Comparison of ENCODE assay signal across 10 cellular contexts in the genomic region with DNA sequence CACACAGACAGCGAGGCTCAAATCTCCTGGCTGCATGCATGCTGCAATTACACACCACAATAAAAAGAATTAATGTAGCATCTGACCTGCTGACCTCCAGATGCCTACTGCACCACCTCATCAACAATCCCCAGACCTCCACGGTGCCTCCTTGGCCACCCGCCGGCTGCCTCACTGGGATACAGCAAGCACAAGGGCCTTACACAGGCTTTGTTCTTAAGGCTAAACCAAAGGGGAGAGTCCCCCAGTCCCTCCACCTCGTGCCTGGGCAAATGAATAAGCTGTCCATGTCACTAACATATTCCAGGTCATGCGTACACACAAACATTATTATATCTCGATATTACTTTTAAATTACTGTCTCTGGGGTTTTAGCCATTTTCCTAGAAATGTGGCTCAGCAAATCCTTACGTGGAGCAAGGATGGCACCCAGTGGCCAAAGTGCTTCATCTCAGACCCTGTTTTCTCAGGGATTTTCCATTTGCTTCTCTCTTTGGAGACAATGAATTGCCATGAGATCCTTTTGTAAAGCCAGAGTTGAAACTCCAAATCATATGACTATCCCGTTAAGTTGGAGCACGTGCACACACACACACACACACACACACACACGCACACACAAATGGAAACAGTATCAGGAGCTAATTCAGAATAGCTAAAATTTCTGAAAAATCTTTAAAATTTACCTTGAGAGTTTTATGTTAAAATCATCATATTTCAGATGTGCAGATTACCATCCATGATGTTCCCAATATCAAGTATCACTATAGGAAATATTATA.
DNase-seq lines count a peak whose midpoint lies in the region; ATAC-seq, FAIRE-seq and TF ChIP-seq lines count a peak whose summit lies in the region.
"Had no signal": no experiment of that assay in that cellular context is flagged by ENCODE, and none has a peak within 500 bp of the region (broad histone marks: within the 10 kb centered on the region; RNA-seq: fewer than 3 reads in every experiment).

No MANE protein-coding gene starts in this region.

- no peaks in the 10 kb centered on the region for H3K9me3 ChIP-seq in NT2/D1 (ENCODE audit: insufficient read depth, low read length)
- no peaks in the 10 kb centered on the region for H3K9me3 ChIP-seq in endodermal cell (ENCODE audit: control insufficient read depth, low read length)

- peaks cover 14% of the 10 kb centered on the region for H3K27me3 Mint-ChIP-seq in activated CD8-positive, alpha-beta T cell treated with anti-CD3 and anti-CD28 coated beads for 36 hours
- H3K27me3 Mint-ChIP-seq in activated CD8-positive, alpha-beta T cell treated with anti-CD3 and anti-CD28 coated beads, Interleukin-2, amount 10 ng/mL, durations not matched to agents 7 days and 5 days (ENCODE audit: low read depth), result peaks cover 26% of the 10 kb centered on the region
- H3K27me3 Mint-ChIP-seq in endodermal cell (ENCODE audit: insufficient read depth) (peaks cover 34% of the 10 kb centered on the region), nephron (ENCODE audit: low read depth) (no peaks in the 10 kb centered on the region)

- H3K27me3 ChIP-seq in NT2/D1 (ENCODE audit: insufficient read depth, insufficient read length) (peaks cover 12% of the 10 kb centered on the region), endodermal cell (ENCODE audit: control insufficient read depth, insufficient read depth, low read length, poor library complexity, severe bottlenecking) (peaks cover 31% of the 10 kb centered on the region)

- ATAC-seq in activated CD8-positive, alpha-beta T cell treated with anti-CD3 and anti-CD28 coated beads for 36 hours, result no peak
- ATAC-seq in activated CD8-positive, alpha-beta T cell treated with anti-CD3 and anti-CD28 coated beads, Interleukin-2, amount 10 ng/mL, durations not matched to agents 7 days and 5 days, result no peak
- no peak for ATAC-seq in HG02973 (IDR thresholded peaks at IDR 0.05; ENCODE audit: unreplicated experiment)

- H3K9ac ChIP-seq in NT2/D1 (ENCODE audit: insufficient read length, low read depth) (peak overlapping the region; percentile 52), endodermal cell (ENCODE audit: extremely low read depth, low read length, poor library complexity, severe bottlenecking) (no peak overlapping the region)

- 16 to 35% methylated on average over 4 to 11 of the region's 11 CpGs for WGBS in endodermal cell (ENCODE audit: insufficient coverage in 1 of 2, insufficient read length in 1 of 2), 2 experiments

- H3K9me3 Mint-ChIP-seq in activated CD8-positive, alpha-beta T cell treated with anti-CD3 and anti-CD28 coated beads for 36 hours, result no peaks in the 10 kb centered on the region
- no peaks in the 10 kb centered on the region for H3K9me3 Mint-ChIP-seq in activated CD8-positive, alpha-beta T cell treated with anti-CD3 and anti-CD28 coated beads, Interleukin-2, amount 10 ng/mL, durations not matched to agents 7 days and 5 days (ENCODE audit: insufficient read depth)
- H3K9me3 Mint-ChIP-seq in endodermal cell (no peaks in the 10 kb centered on the region), nephron (no peaks in the 10 kb centered on the region)
- H3K9me3 Mint-ChIP-seq: stimulated activated naive CD8-positive, alpha-beta T cell treated with anti-CD3 and anti-CD28 coated beads, Interleukin-15, Interleukin-2, amounts not matched to agents 100 ng/mL and 50 ng/mL, for 24 hours had no signal

- H3K36me3 ChIP-seq in NT2/D1 (ENCODE audit: insufficient read depth, insufficient read length, low read length), result no peaks in the 10 kb centered on the region
- H3K36me3 ChIP-seq in endodermal cell (ENCODE audit: control insufficient read depth, insufficient read depth, low read length), result no peaks in the 10 kb centered on the region

- intact Hi-C loops in activated CD8-positive, alpha-beta T cell treated with anti-CD3 and anti-CD28 coated beads for 36 hours (cut with micrococcal nuclease), result no loop called here

- POLR2A ChIA-PET in activated CD8-positive, alpha-beta T cell treated with anti-CD3 and anti-CD28 coated beads for 36 hours (lab: Charles Lee), result no interaction called here
- POLR2A ChIA-PET in activated CD8-positive, alpha-beta T cell treated with anti-CD3 and anti-CD28 coated beads, Interleukin-2, amount 10 ng/mL, durations not matched to agents 7 days and 5 days (lab: Charles Lee), result no interaction called here

- H3K4me3 ChIP-seq in NT2/D1 (ENCODE audit: insufficient read length, low read depth), result no peak overlapping the region
- no peak overlapping the region for H3K4me3 ChIP-seq in endodermal cell (ENCODE audit: low read length)

- H3K4me1 Mint-ChIP-seq in activated CD8-positive, alpha-beta T cell treated with anti-CD3 and anti-CD28 coated beads for 36 hours (ENCODE audit: low read depth), result peaks cover 2% of the 10 kb centered on the region
- peaks cover 3% of the 10 kb centered on the region for H3K4me1 Mint-ChIP-seq in activated CD8-positive, alpha-beta T cell treated with anti-CD3 and anti-CD28 coated beads, Interleukin-2, amount 10 ng/mL, durations not matched to agents 7 days and 5 days (ENCODE audit: low read depth)
- H3K4me1 Mint-ChIP-seq in endodermal cell, result peaks cover 49% of the 10 kb centered on the region
- H3K4me1 Mint-ChIP-seq in nephron, result peaks cover 48% of the 10 kb centered on the region

- CTCF ChIA-PET in activated CD8-positive, alpha-beta T cell treated with anti-CD3 and anti-CD28 coated beads for 36 hours (lab: Charles Lee), result interaction anchor here (0.9 to 2.3 kb wide), 5 partner anchors 9 to 594 kb away, joined by 3 to 6 read pairs (median 3); no protein-coding TSS in a partner anchor
- CTCF ChIA-PET in activated CD8-positive, alpha-beta T cell treated with anti-CD3 and anti-CD28 coated beads, Interleukin-2, amount 10 ng/mL, durations not matched to agents 7 days and 5 days (lab: Charles Lee), result interaction anchor here (0.7 to 1.6 kb wide), 4 partner anchors 9 to 422 kb away, joined by 3 to 5 read pairs (median 4); no protein-coding TSS in a partner anchor

- peak; percentile 4 for DNase-seq in activated CD8-positive, alpha-beta T cell treated with anti-CD3 and anti-CD28 coated beads for 36 hours
- DNase-seq in activated CD8-positive, alpha-beta T cell treated with anti-CD3 and anti-CD28 coated beads, Interleukin-2, amount 10 ng/mL, durations not matched to agents 7 days and 5 days, result no peak
- DNase-seq in NT2/D1 (ENCODE audit: low read depth, low spot score), result peak; percentile 56
- peak; percentile 82 for DNase-seq in endodermal cell
- no peak for DNase-seq in GM12891 (ENCODE audit: insufficient read length, low spot score)
- DNase-seq in activated CD4-positive, alpha-beta T cell treated with anti-CD3 and anti-CD28 coated beads for 4 hours, result no peak

- H3K27ac Mint-ChIP-seq in activated CD8-positive, alpha-beta T cell treated with anti-CD3 and anti-CD28 coated beads for 36 hours, result no peak overlapping the region
- H3K27ac Mint-ChIP-seq in activated CD8-positive, alpha-beta T cell treated with anti-CD3 and anti-CD28 coated beads, Interleukin-2, amount 10 ng/mL, durations not matched to agents 7 days and 5 days, result no peak overlapping the region
- no peak overlapping the region for H3K27ac Mint-ChIP-seq in endodermal cell
- H3K27ac Mint-ChIP-seq in nephron, result peak overlapping the region; percentile 92 to 98 (median 98)
- H3K27ac Mint-ChIP-seq: activated naive CD8-positive, alpha-beta T cell; stimulated activated naive CD8-positive, alpha-beta T cell treated with anti-CD3 and anti-CD28 coated beads, Interleukin-15, Interleukin-2, amounts not matched to agents 100 ng/mL and 50 ng/mL, for 24 hours had no signal

- no peak overlapping the region for H3K4me3 Mint-ChIP-seq in activated CD8-positive, alpha-beta T cell treated with anti-CD3 and anti-CD28 coated beads for 36 hours
- H3K4me3 Mint-ChIP-seq in activated CD8-positive, alpha-beta T cell treated with anti-CD3 and anti-CD28 coated beads, Interleukin-2, amount 10 ng/mL, durations not matched to agents 7 days and 5 days, result no peak overlapping the region
- H3K4me3 Mint-ChIP-seq in endodermal cell (no peak overlapping the region), nephron (peak overlapping the region in 2 of 3 experiments; percentile 1 to 38)
- H3K4me3 Mint-ChIP-seq: activated naive CD8-positive, alpha-beta T cell; stimulated activated naive CD8-positive, alpha-beta T cell treated with anti-CD3 and anti-CD28 coated beads, Interleukin-15, Interleukin-2, amounts not matched to agents 100 ng/mL and 50 ng/mL, for 24 hours had no signal

- no peak for FAIRE-seq in GM12891 (lab: Jason Lieb, UNC)

- H3K36me3 Mint-ChIP-seq in activated CD8-positive, alpha-beta T cell treated with anti-CD3 and anti-CD28 coated beads for 36 hours (ENCODE audit: low read depth), result no peaks in the 10 kb centered on the region
- no peaks in the 10 kb centered on the region for H3K36me3 Mint-ChIP-seq in activated CD8-positive, alpha-beta T cell treated with anti-CD3 and anti-CD28 coated beads, Interleukin-2, amount 10 ng/mL, durations not matched to agents 7 days and 5 days (ENCODE audit: low read depth)
- H3K36me3 Mint-ChIP-seq in endodermal cell (ENCODE audit: low read depth) (no peaks in the 10 kb centered on the region), nephron (ENCODE audit: low read depth) (no peaks in the 10 kb centered on the region)
- H3K36me3 Mint-ChIP-seq: activated naive CD8-positive, alpha-beta T cell had no signal

- no peak for TF ChIP-seq POLR2A in GM12891 (IDR thresholded peaks at IDR 0.05; ENCODE audit: low read depth, low read length)

- H3K4me1 ChIP-seq in NT2/D1 (ENCODE audit: insufficient read depth, insufficient read length) (peaks cover 17% of the 10 kb centered on the region), endodermal cell (ENCODE audit: control insufficient read depth, insufficient read depth, low read length) (peaks cover 6% of the 10 kb centered on the region)

- no peak for TF ChIP-seq CTCF in activated CD8-positive, alpha-beta T cell treated with anti-CD3 and anti-CD28 coated beads for 36 hours (IDR thresholded peaks at IDR 0.05)
- TF ChIP-seq CTCF in endodermal cell (conservative IDR thresholded peaks at IDR 0.05), result peak; percentile 90
- peak; percentile 57 to 80 (median 64) for TF ChIP-seq CTCF in nephron (IDR thresholded peaks at IDR 0.05; ENCODE audit: unreplicated experiment in 3 of 3)

- no peak overlapping the region for H3K27ac ChIP-seq in endodermal cell (ENCODE audit: low read depth, low read length)

TF ChIP-seq in GM12891, 5 proteins besides CTCF, POLR2A, EP300 and RAD21:
- TF ChIP-seq TAF1 (IDR thresholded peaks at IDR 0.05; ENCODE audit: low read depth, low read length) (no peak), POU2F2 (IDR thresholded peaks at IDR 0.05; ENCODE audit: low read depth, low read length) (no peak), PAX5 (IDR thresholded peaks at IDR 0.05; ENCODE audit: insufficient read depth, low read length, severe bottlenecking) (no peak), SPI1 (IDR thresholded peaks at IDR 0.05; ENCODE audit: low read depth, low read length) (no peak), POLR2AphosphoS5 (IDR thresholded peaks at IDR 0.05; ENCODE audit: low read depth, low read length) (no peak)

Comparison
In these comparisons a context has a peak if more than half of its experiments do, and no peak if none do; other contexts are left out.
1. DNase-seq: peak in activated CD8-positive, alpha-beta T cell treated with anti-CD3 and anti-CD28 coated beads for 36 hours (single experiment), NT2/D1 (single experiment) and endodermal cell (single experiment); none in activated CD8-positive, alpha-beta T cell treated with anti-CD3 and anti-CD28 coated beads, Interleukin-2, amount 10 ng/mL, durations not matched to agents 7 days and 5 days (single experiment), GM12891 (single experiment) and activated CD4-positive, alpha-beta T cell treated with anti-CD3 and anti-CD28 coated beads for 4 hours (0 of 2).
2. H3K27ac Mint-ChIP-seq: peak in nephron (3 of 3); none in activated CD8-positive, alpha-beta T cell treated with anti-CD3 and anti-CD28 coated beads for 36 hours (single experiment), activated CD8-positive, alpha-beta T cell treated with anti-CD3 and anti-CD28 coated beads, Interleukin-2, amount 10 ng/mL, durations not matched to agents 7 days and 5 days (single experiment) and endodermal cell (single experiment).
3. H3K4me3 Mint-ChIP-seq: peak in nephron (2 of 3); none in activated CD8-positive, alpha-beta T cell treated with anti-CD3 and anti-CD28 coated beads for 36 hours (single experiment), activated CD8-positive, alpha-beta T cell treated with anti-CD3 and anti-CD28 coated beads, Interleukin-2, amount 10 ng/mL, durations not matched to agents 7 days and 5 days (single experiment) and endodermal cell (single experiment).